In genomic region chr13:82878536-82878935, GRCh38 we compare ENCODE assay signal across 14 cellular contexts.
DNase-seq lines count a peak whose midpoint lies in the region; ATAC-seq, FAIRE-seq and TF ChIP-seq lines count a peak whose summit lies in the region.
"Had no signal": no experiment of that assay in that cellular context is flagged by ENCODE, and none has a peak within 500 bp of the region (broad histone marks: within the 10 kb centered on the region; RNA-seq: fewer than 3 reads in every experiment).

No MANE protein-coding gene starts in this region.

- DNase-seq in HCEC 1CT (peak; percentile 31), NCI-H2081 treated with DMSO at 0.1 percent for 48 hours (lab: John Stamatoyannopoulos, UW) (peak; percentile 43), SK-N-MC (ENCODE audit: low read depth, low spot score) (peak; percentile 59), mesenchymal stem cell (peak; percentile 14), pancreas (no peak), right lobe of liver (no peak), left cardiac atrium (no peak)
- DNase-seq: activated CD4-positive, alpha-beta T cell treated with anti-CD3 and anti-CD28 coated beads for 36 hours; activated T-cell treated with anti-CD3 and anti-CD28 coated beads, Interleukin-2, amount 50 U/mL, for 72 hours; effector memory CD4-positive, alpha-beta T cell; spleen; testis had no signal

- no peak overlapping the region for H3K4me2 ChIP-seq in mesenchymal stem cell (ENCODE audit: low read length, poor library complexity, severe bottlenecking)

- no peak overlapping the region for H2BK15ac ChIP-seq in mesenchymal stem cell (ENCODE audit: low read depth, poor library complexity, severe bottlenecking)

- no peak overlapping the region for H4K8ac ChIP-seq in mesenchymal stem cell (ENCODE audit: low read length)

- no peak overlapping the region for H2AK5ac ChIP-seq in mesenchymal stem cell (ENCODE audit: low read length, severe bottlenecking)

- no peak overlapping the region for H3K14ac ChIP-seq in mesenchymal stem cell (ENCODE audit: low read length in 2 of 2)

- H3K36me3 ChIP-seq in SK-N-MC (ENCODE audit: insufficient read depth, low read length) (no peaks in the 10 kb centered on the region), mesenchymal stem cell (ENCODE audit: control insufficient read depth in 1 of 2, insufficient read depth in 2 of 2, low read depth in 1 of 2, low read length in 2 of 2) (no peaks in the 10 kb centered on the region), pancreas (no peaks in the 10 kb centered on the region), right lobe of liver (no peaks in the 10 kb centered on the region)
- H3K36me3 ChIP-seq: neutrophil, spleen had no signal

- H3K27me3 ChIP-seq in mesenchymal stem cell (ENCODE audit: control insufficient read depth in 1 of 2, insufficient read depth in 1 of 2, low read length in 2 of 2) (no peaks in the 10 kb centered on the region), pancreas (no peaks in the 10 kb centered on the region), right lobe of liver (no peaks in the 10 kb centered on the region)
- H3K27me3 ChIP-seq: neutrophil, spleen, testis had no signal

- ATAC-seq in pancreas (no peak), right lobe of liver (no peak), GM21390 (IDR thresholded peaks at IDR 0.05; ENCODE audit: unreplicated experiment) (no peak), left cardiac atrium (no peak)
- ATAC-seq: activated CD4-positive, alpha-beta T cell treated with anti-CD3 and anti-CD28 coated beads for 36 hours; activated T-cell treated with anti-CD3 and anti-CD28 coated beads, Interleukin-2, amount 50 U/mL, for 72 hours had no signal

- FAIRE-seq in pancreas (lab: Jason Lieb, UNC) = no peak

- intact Hi-C loops in pancreas (cut with DNase I) = no loop called here
- intact Hi-C loops in right lobe of liver (cut with DNase I) = no loop called here
- intact Hi-C loops in left cardiac atrium (cut with DNase I) = no loop called here

- H3K27ac ChIP-seq in SK-N-MC = no peak overlapping the region
- no peak overlapping the region for H3K27ac ChIP-seq in mesenchymal stem cell (ENCODE audit: low read length, poor library complexity, severe bottlenecking)
- no peak overlapping the region for H3K27ac ChIP-seq in pancreas
- no peak overlapping the region for H3K27ac ChIP-seq in right lobe of liver
- H3K27ac ChIP-seq: neutrophil, spleen, testis had no signal

- H3K4me3 ChIP-seq in SK-N-MC (no peak overlapping the region), mesenchymal stem cell (ENCODE audit: insufficient read depth in 1 of 2, low read depth in 1 of 2, low read length in 2 of 2) (no peak overlapping the region), pancreas (no peak overlapping the region), right lobe of liver (no peak overlapping the region)
- H3K4me3 ChIP-seq: spleen, testis had no signal

- H2BK5ac ChIP-seq in mesenchymal stem cell (ENCODE audit: low read depth, low read length, poor library complexity, severe bottlenecking) = no peak overlapping the region

- TF ChIP-seq POLR2A in right lobe of liver (IDR thresholded peaks at IDR 0.05) = no peak

- no peak overlapping the region for H3K4ac ChIP-seq in mesenchymal stem cell (ENCODE audit: low read depth in 1 of 2, low read length in 2 of 2)

- TF ChIP-seq CTCF in pancreas (IDR thresholded peaks at IDR 0.05) (no peak), right lobe of liver (IDR thresholded peaks at IDR 0.05) (no peak)

- no peak overlapping the region for H4K91ac ChIP-seq in mesenchymal stem cell (ENCODE audit: low read length)

- no peak overlapping the region for H3K18ac ChIP-seq in mesenchymal stem cell (ENCODE audit: low read depth in 1 of 2, low read length in 2 of 2)

- H3K79me1 ChIP-seq in mesenchymal stem cell (replicated peaks; ENCODE audit: low read length, poor library complexity, severe bottlenecking) = no peaks in the 10 kb centered on the region

- no peak overlapping the region for H3K23ac ChIP-seq in mesenchymal stem cell (ENCODE audit: low read length in 2 of 2)

- no peak overlapping the region for H2AFZ ChIP-seq in mesenchymal stem cell (ENCODE audit: low read depth, low read length)

- H3K4me1 ChIP-seq in mesenchymal stem cell (ENCODE audit: control insufficient read depth, insufficient read depth, low read depth, low read length) = no peaks in the 10 kb centered on the region
- H3K4me1 ChIP-seq in pancreas = no peaks in the 10 kb centered on the region
- H3K4me1 ChIP-seq in right lobe of liver = no peaks in the 10 kb centered on the region
- H3K4me1 ChIP-seq: spleen, testis had no signal

- no peak overlapping the region for H3K9ac ChIP-seq in SK-N-MC (ENCODE audit: insufficient read length)
- no peak overlapping the region for H3K9ac ChIP-seq in mesenchymal stem cell (ENCODE audit: low read length)

- no peak overlapping the region for H2BK120ac ChIP-seq in mesenchymal stem cell (ENCODE audit: low read depth, low read length)

- H3K9me3 ChIP-seq in SK-N-MC (ENCODE audit: low read depth, low read length) (no peaks in the 10 kb centered on the region), mesenchymal stem cell (ENCODE audit: control insufficient read depth, low read length) (no peaks in the 10 kb centered on the region), pancreas (no peaks in the 10 kb centered on the region), right lobe of liver (no peaks in the 10 kb centered on the region)
- H3K9me3 ChIP-seq: neutrophil, testis had no signal

- no peak overlapping the region for H2BK12ac ChIP-seq in mesenchymal stem cell (ENCODE audit: low read length in 2 of 2)

Comparison
In these comparisons a context has a peak if more than half of its experiments do, and no peak if none do; other contexts are left out.
1. DNase-seq: peak in HCEC 1CT (single experiment), NCI-H2081 treated with DMSO at 0.1 percent for 48 hours (single experiment), SK-N-MC (single experiment) and mesenchymal stem cell (single experiment); none in pancreas (0 of 6), right lobe of liver (0 of 3) and left cardiac atrium (single experiment).